In the genomic region with DNA sequence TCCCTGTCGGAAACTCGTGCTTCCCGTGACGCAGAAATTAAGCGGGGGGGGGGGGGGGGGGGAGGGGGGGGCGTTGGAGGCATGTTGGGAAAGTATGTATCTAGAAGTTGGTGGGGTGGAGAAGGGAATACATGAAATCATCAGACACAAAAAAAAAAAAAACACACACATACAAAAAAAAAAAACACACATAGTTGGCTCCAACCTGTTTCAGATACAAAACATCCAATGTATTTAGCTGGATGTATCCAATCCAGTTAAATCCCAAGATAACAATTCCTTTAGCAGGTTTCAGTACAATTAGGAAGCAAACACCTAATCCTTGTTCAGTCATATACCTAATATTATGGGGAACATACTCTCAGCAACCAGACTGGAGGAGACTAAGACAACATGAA, we compare ENCODE assay signal across 8 cellular contexts. TPM values are rescaled to one million over a fixed set of nuclear protein-coding genes. Genes with fewer than 3 reads are reported as not detected.
DNase-seq lines count a peak whose midpoint lies in the region; ATAC-seq and TF ChIP-seq lines count a peak whose summit lies in the region.

No MANE protein-coding gene starts in this region.

- no peaks in the 10 kb centered on the region for H3K9me2 ChIP-seq in Karpas-422 (replicated peaks; ENCODE audit: insufficient read depth, low read length)

- TF ChIP-seq CTCF in BE2C (IDR thresholded peaks at IDR 0.05; ENCODE audit: low read depth, low read length): no peak
- no peak for TF ChIP-seq CTCF in natural killer cell (IDR thresholded peaks at IDR 0.05)

- DNase-seq in BE2C (no peak), Karpas-422 (no peak), dermis microvascular lymphatic vessel endothelial cell (ENCODE audit: low read depth in 2 of 2) (peak; percentile 86 to 88), natural killer cell (no peak), GF-D8 (lab: John Stamatoyannopoulos, UW) (no peak), SKM-1 treated with dmso at 0.1 percent for 144 hours (lab: John Stamatoyannopoulos, UW; ENCODE audit: unreplicated experiment) (no peak)
- DNase-seq in stimulated activated CD4-positive, alpha-beta T cell treated with anti-CD3 and anti-CD28 coated beads, Interleukin-1b, Interleukin-23, amount 100 ng/mL, for 48 hours: no peak

- H3K4me1 ChIP-seq in BE2C: no peaks in the 10 kb centered on the region
- H3K4me1 ChIP-seq in Karpas-422 (ENCODE audit: low read length): peaks cover 55% of the 10 kb centered on the region

- H3K9me3 Mint-ChIP-seq in natural killer cell: no peaks in the 10 kb centered on the region

- peak overlapping the region; percentile 92 for H3K27ac ChIP-seq in Karpas-422 (ENCODE audit: low read length)

- H3K4me3 Mint-ChIP-seq in natural killer cell: peak overlapping the region; percentile 88

- no peaks in the 10 kb centered on the region for H3K9me3 ChIP-seq in BE2C
- H3K9me3 ChIP-seq in Karpas-422 (ENCODE audit: low read length): no peaks in the 10 kb centered on the region

- H3K36me3 ChIP-seq in BE2C: no peaks in the 10 kb centered on the region
- H3K36me3 ChIP-seq in Karpas-422 (ENCODE audit: insufficient read depth, low read length): no peaks in the 10 kb centered on the region

- intact Hi-C loops in natural killer cell (cut with micrococcal nuclease): loop anchor here (1.0 to 10.0 kb wide), 2 partner anchors 29 to 48 kb away; partner anchors contain the start of gene FAM222B

- no peak for ATAC-seq in natural killer cell
- no peak for ATAC-seq in HG03095 (IDR thresholded peaks at IDR 0.05; ENCODE audit: unreplicated experiment)

- H3K4me3 ChIP-seq in BE2C (ENCODE audit: low read depth, low read length): peak overlapping the region; percentile 81
- H3K4me3 ChIP-seq in Karpas-422 (ENCODE audit: low read length): peak overlapping the region; percentile 77

- H2AFZ ChIP-seq in Karpas-422 (ENCODE audit: low read length): 0 out of 2 replicates have a peak overlapping the region, but pooled peaks have one; percentile 41

- peak overlapping the region; percentile 81 for H3K4me2 ChIP-seq in Karpas-422 (ENCODE audit: low read depth, low read length, poor library complexity, severe bottlenecking)

- H3K4me1 Mint-ChIP-seq in natural killer cell: peaks cover 19 to 28% of the 10 kb centered on the region in 2 donors

- no peaks in the 10 kb centered on the region for H3K36me3 Mint-ChIP-seq in natural killer cell

- H3K79me2 ChIP-seq in Karpas-422 (ENCODE audit: low read length): peaks cover 82% of the 10 kb centered on the region

- H3K9ac ChIP-seq in Karpas-422 (ENCODE audit: low read length): peak overlapping the region; percentile 83

- H3K27me3 ChIP-seq in BE2C (no peaks in the 10 kb centered on the region), Karpas-422 (ENCODE audit: low read length) (no peaks in the 10 kb centered on the region)

- H3K27ac Mint-ChIP-seq in natural killer cell: peak overlapping the region; percentile 86 to 91

- H4K20me1 ChIP-seq in Karpas-422 (ENCODE audit: insufficient read depth, low read depth, low read length): no peaks in the 10 kb centered on the region

- H3K27me3 Mint-ChIP-seq in natural killer cell (ENCODE audit: low read depth in 2 of 2): no peaks in the 10 kb centered on the region

RNA-seq across cellular contexts. Expression of gene FAM222B, which starts 29.6 kb away (rescaled TPM):
- 13.9 TPM for polyA plus RNA-seq in BE2C (2012; ENCODE audit: insufficient read depth, insufficient read length, low read depth)
- 8.0 and 9.6 TPM in 2 replicates for total RNA-seq in Karpas-422 (2014; rRNA removed; shearing (Covaris generic); ENCODE audit: low replicate concordance)
- total RNA-seq in dermis microvascular lymphatic vessel endothelial cell (4.9 and 10.7 TPM in 2 replicates), natural killer cell (10 to 100 TPM; 16.9 to 26.0 (median 20.0) TPM)

RNA-seq across cellular contexts. Expression of gene ERAL1, which starts 41.8 kb away (rescaled TPM):
- polyA plus RNA-seq in BE2C (2012; ENCODE audit: insufficient read depth, insufficient read length, low read depth): 47.0 TPM
- total RNA-seq in Karpas-422 (2014; rRNA removed; shearing (Covaris generic); ENCODE audit: low replicate concordance): 19.5 and 46.2 TPM in 2 replicates
- total RNA-seq in dermis microvascular lymphatic vessel endothelial cell (27.6 and 36.8 TPM in 2 replicates), natural killer cell (10 to 100 TPM; 20.9 to 35.2 (median 27.3) TPM)

Comparison
In these comparisons a context has a peak if more than half of its experiments do, and no peak if none do; other contexts are left out.
1. DNase-seq: peak in dermis microvascular lymphatic vessel endothelial cell (2 of 2); none in BE2C (single experiment), Karpas-422 (single experiment), natural killer cell (single experiment), GF-D8 (single experiment), SKM-1 treated with dmso at 0.1 percent for 144 hours (single experiment) and stimulated activated CD4-positive, alpha-beta T cell treated with anti-CD3 and anti-CD28 coated beads, Interleukin-1b, Interleukin-23, amount 100 ng/mL, for 48 hours (single experiment).